Comparison of ENCODE assay signal across 8 cellular contexts in genomic region chr19:35744335-35744687, GRCh38. TPM values are rescaled to one million over a fixed set of nuclear protein-coding genes. Genes with fewer than 3 reads are reported as not detected.
A peak's percentile ranks its signal among the peaks of the same experiment; 100 is the strongest.
DNase-seq lines count a peak whose midpoint lies in the region; TF ChIP-seq lines count a peak whose summit lies in the region.

No MANE protein-coding gene starts in this region.

- CTCF ChIA-PET in activated CD4-positive, alpha-beta T cell treated with anti-CD3 and anti-CD28 coated beads, Interleukin-2, amount 10 ng/mL, durations not matched to agents 7 days and 5 days (lab: Charles Lee) = interaction anchor here (0.9 to 1.7 kb wide), 5 partner anchors 17 to 51 kb away, joined by 3 to 6 read pairs (median 3); no protein-coding TSS in a partner anchor

- H3K27me3 ChIP-seq in ascending aorta (no peaks in the 10 kb centered on the region), liver (ENCODE audit: control insufficient read depth in 4 of 4, insufficient read depth in 4 of 4, low read length in 3 of 4) (no peaks in the 10 kb centered on the region), testis (no peaks in the 10 kb centered on the region)

- no peak for TF ChIP-seq CTCF in ascending aorta (IDR thresholded peaks at IDR 0.05)
- TF ChIP-seq CTCF in liver (IDR thresholded peaks at IDR 0.05; ENCODE audit: low read depth, low read length, missing input control) = no peak
- TF ChIP-seq CTCF in testis (IDR thresholded peaks at IDR 0.05) = no peak

- H3K27ac ChIP-seq in ascending aorta (peak overlapping the region; percentile 99 to 100), liver (ENCODE audit: low read depth in 1 of 2, low read length in 2 of 2) (peak overlapping the region; percentile 98 to 99), testis (peak overlapping the region; percentile 95 to 100)

- intact Hi-C loops in ascending aorta (cut with DNase I) = loop anchor here (1.0 to 10.0 kb wide), 8 partner anchors 28 to 600 kb away; partner anchors contain the start of genes ARHGAP33, ETV2, FXYD7 and OVOL3
- intact Hi-C loops in testis (cut with DNase I; ENCODE audit: low total_unique reads) = no loop called here

- H3K4me3 Mint-ChIP-seq in activated CD4-positive, alpha-beta T cell treated with anti-CD3 and anti-CD28 coated beads, Interleukin-2, amount 10 ng/mL, durations not matched to agents 7 days and 5 days = peak overlapping the region; percentile 95

- no peaks in the 10 kb centered on the region for H3K9me3 Mint-ChIP-seq in activated CD4-positive, alpha-beta T cell treated with anti-CD3 and anti-CD28 coated beads, Interleukin-2, amount 10 ng/mL, durations not matched to agents 7 days and 5 days

- H3K27me3 Mint-ChIP-seq in activated CD4-positive, alpha-beta T cell treated with anti-CD3 and anti-CD28 coated beads, Interleukin-2, amount 10 ng/mL, durations not matched to agents 7 days and 5 days = no peaks in the 10 kb centered on the region

- H3K9me3 ChIP-seq in ascending aorta = no peaks in the 10 kb centered on the region
- no peaks in the 10 kb centered on the region for H3K9me3 ChIP-seq in liver (ENCODE audit: control insufficient read depth in 4 of 4, low read length in 3 of 4)
- no peaks in the 10 kb centered on the region for H3K9me3 ChIP-seq in testis

- H3K4me1 Mint-ChIP-seq in activated CD4-positive, alpha-beta T cell treated with anti-CD3 and anti-CD28 coated beads, Interleukin-2, amount 10 ng/mL, durations not matched to agents 7 days and 5 days = peaks cover 62% of the 10 kb centered on the region

- H3K9ac ChIP-seq in liver (ENCODE audit: low read depth in 1 of 2, low read length in 2 of 2) = no peak overlapping the region

- H3K36me3 ChIP-seq in ascending aorta (no peaks in the 10 kb centered on the region), liver (ENCODE audit: control insufficient read depth in 4 of 4, insufficient read depth in 3 of 4, low read depth in 1 of 4, low read length in 3 of 4) (peaks cover 0 to 3% (median under 1%) of the 10 kb centered on the region in 4 donors), testis (ENCODE audit: low read depth, missing control alignments) (no peaks in the 10 kb centered on the region)

- no peak for DNase-seq in activated CD4-positive, alpha-beta T cell treated with anti-CD3 and anti-CD28 coated beads, Interleukin-2, amount 10 ng/mL, durations not matched to agents 7 days and 5 days
- no peak for DNase-seq in activated CD4-positive, alpha-beta T cell treated with anti-CD3 and anti-CD28 coated beads for 4 hours
- DNase-seq in ascending aorta (ENCODE audit: low spot score in 2 of 2) (no peak), testis (no peak), Ammon's horn (ENCODE audit: low spot score) (no peak)
- no peak for DNase-seq in stimulated activated CD4-positive, alpha-beta T cell treated with anti-CD3 and anti-CD28 coated beads, Interleukin-2, amount 100 ng/mL, for 48 hours
- DNase-seq in activated CD4-positive, CD25-positive, alpha-beta regulatory T cell treated with anti-CD3 and anti-CD28 coated beads, Interleukin-2, amount 50 U/mL, for 72 hours = no peak

- peaks cover 10 to 34% of the 10 kb centered on the region in 2 donors for H3K4me1 ChIP-seq in ascending aorta
- H3K4me1 ChIP-seq in liver (ENCODE audit: control insufficient read depth in 4 of 4, insufficient read depth in 4 of 4, low read length in 3 of 4) = peaks cover 7 to 57% (median 39%) of the 10 kb centered on the region in 4 donors
- H3K4me1 ChIP-seq in testis = peaks cover 22% of the 10 kb centered on the region

- peaks cover 21% of the 10 kb centered on the region for H3K36me3 Mint-ChIP-seq in activated CD4-positive, alpha-beta T cell treated with anti-CD3 and anti-CD28 coated beads, Interleukin-2, amount 10 ng/mL, durations not matched to agents 7 days and 5 days (ENCODE audit: low read depth)

- peak overlapping the region; percentile 99 for H3K27ac Mint-ChIP-seq in activated CD4-positive, alpha-beta T cell treated with anti-CD3 and anti-CD28 coated beads, Interleukin-2, amount 10 ng/mL, durations not matched to agents 7 days and 5 days

- no peak for TF ChIP-seq POLR2A in testis (IDR thresholded peaks at IDR 0.05)

- H3K4me3 ChIP-seq in ascending aorta (peak overlapping the region; percentile 74 to 92), liver (ENCODE audit: low read depth in 1 of 3, low read length in 3 of 3) (peak overlapping the region; percentile 70 to 82 (median 81)), testis (peak overlapping the region; percentile 85 to 96)

- 73% methylated on average over 8 of the region's 8 CpGs for WGBS in liver
- WGBS in testis, 2 donors = 37 to 54% methylated on average over 6 to 8 of the region's 8 CpGs

- POLR2A ChIA-PET in activated CD4-positive, alpha-beta T cell treated with anti-CD3 and anti-CD28 coated beads, Interleukin-2, amount 10 ng/mL, durations not matched to agents 7 days and 5 days (lab: Charles Lee) = interaction anchor here (1.0 kb wide), 1 partner anchor 47 kb away, joined by 5 read pairs; no protein-coding TSS in a partner anchor

- no peak for TF ChIP-seq RAD21 in liver (IDR thresholded peaks at IDR 0.05)

TF ChIP-seq in liver, 16 proteins besides CTCF, POLR2A, EP300 and RAD21:
- no peak for TF ChIP-seq YY1 (IDR thresholded peaks at IDR 0.05)
- no peak for TF ChIP-seq ZBTB33 (IDR thresholded peaks at IDR 0.05)
- no peak for TF ChIP-seq JUND (IDR thresholded peaks at IDR 0.05)
- no peak for TF ChIP-seq NR2F2 (IDR thresholded peaks at IDR 0.05)
- no peak for TF ChIP-seq MAX (IDR thresholded peaks at IDR 0.05)

RNA-seq across cellular contexts. Expression of gene U2AF1L4, which starts 0.9 kb away (rescaled TPM):
- 10 to 100 TPM; 35.0 to 38.1 TPM for total RNA-seq in activated CD4-positive, alpha-beta T cell treated with anti-CD3 and anti-CD28 coated beads, Interleukin-2, amount 10 ng/mL, durations not matched to agents 7 days and 5 days
- total RNA-seq in ascending aorta = not detected
- 10 to 100 TPM in 1 of 2 donors, 1 to 10 TPM in 1; 4.5 to 14.8 TPM for total RNA-seq in liver
- 10 to 100 TPM; 12.0 to 36.5 TPM for polyA plus RNA-seq in liver
- 10 to 100 TPM; 47.2 to 49.6 TPM for total RNA-seq in testis
- polyA plus RNA-seq in testis (ENCODE audit: insufficient read depth, low read depth, low replicate concordance) = 45.3 TPM

RNA-seq across cellular contexts. Expression of gene PSENEN, which starts 1.1 kb away (rescaled TPM):
- 10 to 100 TPM; 41.7 to 46.3 TPM for total RNA-seq in activated CD4-positive, alpha-beta T cell treated with anti-CD3 and anti-CD28 coated beads, Interleukin-2, amount 10 ng/mL, durations not matched to agents 7 days and 5 days
- total RNA-seq in ascending aorta = 110 TPM
- total RNA-seq in liver = 1 to 10 TPM; 7.4 to 7.7 TPM
- polyA plus RNA-seq in liver = 10 to 100 TPM; 33.8 to 58.1 TPM
- total RNA-seq in testis = 100 to 1,000 TPM; 100 to 121 TPM
- 303 TPM for polyA plus RNA-seq in testis (ENCODE audit: insufficient read depth, low read depth, low replicate concordance)

RNA-seq across cellular contexts. Expression of gene IGFLR1, which starts 2.1 kb away (rescaled TPM):
- 10 to 100 TPM; 53.7 to 54.6 TPM for total RNA-seq in activated CD4-positive, alpha-beta T cell treated with anti-CD3 and anti-CD28 coated beads, Interleukin-2, amount 10 ng/mL, durations not matched to agents 7 days and 5 days
- total RNA-seq in ascending aorta (not detected), liver (10 to 100 TPM in 1 of 2 donors, 1 to 10 TPM in 1; 7.0 to 11.2 TPM), testis (10 to 100 TPM; 15.7 to 15.9 TPM)
- polyA plus RNA-seq in liver (10 to 100 TPM; 51.1 to 59.7 TPM), testis (ENCODE audit: insufficient read depth, low read depth, low replicate concordance) (9.9 TPM)

RNA-seq across cellular contexts. Expression of gene LIN37, which starts 4.1 kb away (rescaled TPM):
- total RNA-seq in activated CD4-positive, alpha-beta T cell treated with anti-CD3 and anti-CD28 coated beads, Interleukin-2, amount 10 ng/mL, durations not matched to agents 7 days and 5 days = 10 to 100 TPM; 13.7 to 15.9 TPM
- 29.9 TPM for total RNA-seq in ascending aorta
- total RNA-seq in liver = 1 to 10 TPM; 2.6 to 7.0 TPM
- polyA plus RNA-seq in liver = 1 to 10 TPM; 5.8 to 6.3 TPM
- total RNA-seq in testis = 10 to 100 TPM; 30.2 TPM
- 24.8 TPM for polyA plus RNA-seq in testis (ENCODE audit: insufficient read depth, low read depth, low replicate concordance)

RNA-seq across cellular contexts. Expression of gene HSPB6, which starts 12.5 kb away (rescaled TPM):
- under 1 TPM; 0.29 to 0.69 TPM for total RNA-seq in activated CD4-positive, alpha-beta T cell treated with anti-CD3 and anti-CD28 coated beads, Interleukin-2, amount 10 ng/mL, durations not matched to agents 7 days and 5 days
- total RNA-seq in ascending aorta (265 TPM), liver (1 to 10 TPM; 2.7 to 4.4 TPM), testis (10 to 100 TPM; 50.9 to 57.1 TPM)
- polyA plus RNA-seq in liver (10 to 100 TPM in 1 of 2 donors, 1 to 10 TPM in 1; 6.9 to 17.7 TPM), testis (ENCODE audit: insufficient read depth, low read depth, low replicate concordance) (146 TPM)

Comparison
In these comparisons a context has a peak if more than half of its experiments do, and no peak if none do; other contexts are left out.
1. RNA of gene PSENEN, which starts 1.1 kb away (total RNA-seq): 100 to 121 TPM in testis, 110 TPM in ascending aorta (single experiment) and 41.7 to 46.3 TPM in activated CD4-positive, alpha-beta T cell treated with anti-CD3 and anti-CD28 coated beads, Interleukin-2, amount 10 ng/mL, durations not matched to agents 7 days and 5 days; 7.4 to 7.7 TPM in liver; every median in the first group is over 4 times any median in the second.
2. Peak in every context shown above with its lines, with median percentiles within 50 percentile points of each other: H3K27ac ChIP-seq and H3K4me3 ChIP-seq.